In genomic region chr21:45096216-45096615, GRCh38 we compare ENCODE assay signal across 1 cellular context.
TF ChIP-seq lines count a peak whose summit lies in the region.

No MANE protein-coding gene starts in this region.

TF ChIP-seq in WTC11, 78 proteins besides CTCF, POLR2A, EP300 and RAD21 (continued from another document):
- no peak for TF ChIP-seq E2F5 (CRISPR knock-in tag; IDR thresholded peaks at IDR 0.05)
